Comparison of ENCODE assay signal across 9 cellular contexts in genomic region chr3:94162700-94163099, GRCh38.
DNase-seq lines count a peak whose midpoint lies in the region; ATAC-seq, FAIRE-seq and TF ChIP-seq lines count a peak whose summit lies in the region.
"Had no signal": no experiment of that assay in that cellular context is flagged by ENCODE, and none has a peak within 500 bp of the region (broad histone marks: within the 10 kb centered on the region; RNA-seq: fewer than 3 reads in every experiment).

No MANE protein-coding gene starts in this region.

- H3K79me2 ChIP-seq in astrocyte (ENCODE audit: insufficient read depth, low read length) (no peaks in the 10 kb centered on the region), Karpas-422 (ENCODE audit: low read length) (no peaks in the 10 kb centered on the region)

- H3K4me1 ChIP-seq in astrocyte (ENCODE audit: insufficient read depth, low read length) (peaks cover 10% of the 10 kb centered on the region), Karpas-422 (ENCODE audit: low read length) (no peaks in the 10 kb centered on the region), vagina (peaks cover 9% of the 10 kb centered on the region)

- H3K9me3 ChIP-seq in astrocyte (ENCODE audit: insufficient read depth, low read depth, low read length) (no peaks in the 10 kb centered on the region), Karpas-422 (ENCODE audit: low read length) (no peaks in the 10 kb centered on the region), vagina (no peaks in the 10 kb centered on the region)

- TF ChIP-seq POLR2A in vagina (IDR thresholded peaks at IDR 0.05) = no peak

- H3K27ac ChIP-seq in astrocyte (ENCODE audit: low read depth, low read length) = no peak overlapping the region
- H3K27ac ChIP-seq in Karpas-422 (ENCODE audit: low read length) = no peak overlapping the region
- H3K27ac ChIP-seq in vagina = no peak overlapping the region

- H3K4me3 Mint-ChIP-seq in astrocyte (ENCODE audit: unreplicated experiment) = no peak overlapping the region

- intact Hi-C loops in vagina (cut with DNase I) = no loop called here

- no peaks in the 10 kb centered on the region for H3K9me2 ChIP-seq in Karpas-422 (replicated peaks; ENCODE audit: insufficient read depth, low read length)

- no peak overlapping the region for H2AFZ ChIP-seq in astrocyte (ENCODE audit: low read depth, low read length)
- H2AFZ ChIP-seq in Karpas-422 (ENCODE audit: low read length) = no peak overlapping the region

- H3K9ac ChIP-seq in astrocyte (ENCODE audit: low read length) (no peak overlapping the region), Karpas-422 (ENCODE audit: low read length) (no peak overlapping the region)

- H3K27ac Mint-ChIP-seq in astrocyte (ENCODE audit: unreplicated experiment) = no peak overlapping the region

- DNase-seq in A172 (ENCODE audit: low spot score) (peak; percentile 98), astrocyte (ENCODE audit: low read depth) (peak; percentile 71), NCI-H446 treated with DMSO at 0.1 percent for 48 hours (lab: John Stamatoyannopoulos, UW) (no peak), Karpas-422 (no peak), vagina (ENCODE audit: extremely low spot score in 2 of 2) (no peak)
- DNase-seq: stimulated activated naive CD4-positive, alpha-beta T cell treated with Interleukin-2 at 50 U/mL for 16 hours had no signal

- H3K4me3 ChIP-seq in astrocyte (ENCODE audit: insufficient read depth, low read depth, low read length) (no peak overlapping the region), Karpas-422 (ENCODE audit: low read length) (no peak overlapping the region), vagina (no peak overlapping the region)

- TF ChIP-seq CTCF in astrocyte (IDR thresholded peaks at IDR 0.05; ENCODE audit: insufficient read depth, low read depth, low read length) (no peak), vagina (IDR thresholded peaks at IDR 0.05) (no peak)

- ATAC-seq in GM18867 (IDR thresholded peaks at IDR 0.05; ENCODE audit: unreplicated experiment) (peak; percentile 67), HG03354 (IDR thresholded peaks at IDR 0.05; ENCODE audit: poor library complexity, severe bottlenecking, unreplicated experiment) (peak; percentile 68), GM19328 (IDR thresholded peaks at IDR 0.05; ENCODE audit: unreplicated experiment) (no peak)

- H3K4me1 Mint-ChIP-seq in astrocyte (ENCODE audit: low read depth, unreplicated experiment) = no peaks in the 10 kb centered on the region

- FAIRE-seq in astrocyte (lab: Jason Lieb, UNC) = no peak

- no peaks in the 10 kb centered on the region for H3K36me3 Mint-ChIP-seq in astrocyte (ENCODE audit: low read depth, unreplicated experiment)

- peak overlapping the region; percentile 11 for H3K4me2 ChIP-seq in astrocyte (ENCODE audit: low read length)
- no peak overlapping the region for H3K4me2 ChIP-seq in Karpas-422 (ENCODE audit: low read depth, low read length, poor library complexity, severe bottlenecking)

- peaks cover 2% of the 10 kb centered on the region for H3K9me3 Mint-ChIP-seq in astrocyte (ENCODE audit: unreplicated experiment)

- no peaks in the 10 kb centered on the region for H3K36me3 ChIP-seq in astrocyte (ENCODE audit: insufficient read depth, low read length)
- no peaks in the 10 kb centered on the region for H3K36me3 ChIP-seq in Karpas-422 (ENCODE audit: insufficient read depth, low read length)
- no peaks in the 10 kb centered on the region for H3K36me3 ChIP-seq in vagina

- no peaks in the 10 kb centered on the region for H3K27me3 ChIP-seq in astrocyte (ENCODE audit: insufficient read depth, low read length)
- no peaks in the 10 kb centered on the region for H3K27me3 ChIP-seq in Karpas-422 (ENCODE audit: low read length)
- H3K27me3 ChIP-seq in vagina = no peaks in the 10 kb centered on the region

- peaks cover 1% of the 10 kb centered on the region for H3K27me3 Mint-ChIP-seq in astrocyte (ENCODE audit: low read depth, unreplicated experiment)

- H4K20me1 ChIP-seq in astrocyte (ENCODE audit: insufficient read depth, low read length) (no peaks in the 10 kb centered on the region), Karpas-422 (ENCODE audit: insufficient read depth, low read depth, low read length) (no peaks in the 10 kb centered on the region)

Comparison
In these comparisons a context has a peak if more than half of its experiments do, and no peak if none do; other contexts are left out.
1. DNase-seq: peak in A172 (single experiment) and astrocyte (single experiment); none in NCI-H446 treated with DMSO at 0.1 percent for 48 hours (single experiment), Karpas-422 (single experiment) and vagina (0 of 2).